Comparison of ENCODE assay signal across 20 cellular contexts in genomic region chr9:3884736-3885135, GRCh38.
DNase-seq lines count a peak whose midpoint lies in the region; ATAC-seq, FAIRE-seq and TF ChIP-seq lines count a peak whose summit lies in the region.
"Had no signal": no experiment of that assay in that cellular context is flagged by ENCODE, and none has a peak within 500 bp of the region (broad histone marks: within the 10 kb centered on the region; RNA-seq: fewer than 3 reads in every experiment).

No MANE protein-coding gene starts in this region.

- DNase-seq in D721Med (ENCODE audit: insufficient read length, low spot score) (no peak), NCI-H69 (lab: John Stamatoyannopoulos, UW) (peak; percentile 13), fibroblast of villous mesenchyme (ENCODE audit: low read depth) (peak; percentile 76), neuronal stem cell (ENCODE audit: low spot score) (peak; percentile 43), COLO829 (ENCODE audit: low spot score) (no peak), GF-D8 (lab: John Stamatoyannopoulos, UW) (no peak)
- DNase-seq: Caco-2, DND-41, NCI-H1048, NCI-H1436 treated with DMSO at 0.1 percent for 48 hours, NCI-H2081 treated with DMSO at 0.1 percent for 48 hours, RPMI8226, SIG-M5 had no signal

- no CpG with 5 or more reads among the region's 3 CpGs for WGBS in neuronal stem cell (ENCODE audit: extremely low coverage in 2 of 2, insufficient read length in 2 of 2, insufficient replicate concordance in 1 of 2), 2 donors

- H2BK120ac ChIP-seq in neuronal stem cell (ENCODE audit: low read depth, low read length): no peak overlapping the region

- H2BK5ac ChIP-seq in neuronal stem cell (ENCODE audit: low read length): no peak overlapping the region

- H3K18ac ChIP-seq in neuronal stem cell (ENCODE audit: low read length): no peak overlapping the region

- H4K8ac ChIP-seq in neuronal stem cell (ENCODE audit: low read depth, low read length): no peak overlapping the region

- no peak overlapping the region for H2AK5ac ChIP-seq in neuronal stem cell (ENCODE audit: low read depth, low read length)

- peak overlapping the region; percentile 77 for H3K27ac ChIP-seq in neuronal stem cell (replicated peaks; ENCODE audit: low read length)
- H3K27ac ChIP-seq: C4-2B, KMS-11 had no signal

- peak; percentile 71 for FAIRE-seq in D721Med (lab: Jason Lieb, UNC)
- FAIRE-seq: G401.6, GM12878, HepG2 had no signal

- ATAC-seq in GM21526 (IDR thresholded peaks at IDR 0.05; ENCODE audit: low FRiP score, unreplicated experiment) (no peak), GM21786 (IDR thresholded peaks at IDR 0.05; ENCODE audit: unreplicated experiment) (no peak)
- ATAC-seq: GM12878, HepG2 had no signal

- H3K23ac ChIP-seq in neuronal stem cell (ENCODE audit: low read depth, low read length, poor library complexity): no peak overlapping the region

- peaks cover 2 to 24% of the 10 kb centered on the region in 2 donors for H3K4me1 ChIP-seq in neuronal stem cell (ENCODE audit: control insufficient read depth in 2 of 2, insufficient read depth in 1 of 2, low read depth in 1 of 2, low read length in 2 of 2)
- H3K4me1 ChIP-seq: Caco-2 had no signal

- no peak overlapping the region for H2BK12ac ChIP-seq in neuronal stem cell (ENCODE audit: low read length)

- H3K14ac ChIP-seq in neuronal stem cell (ENCODE audit: low read length): no peak overlapping the region

- no peak overlapping the region for H2BK15ac ChIP-seq in neuronal stem cell (ENCODE audit: low read length)

- H3K9me3 ChIP-seq in neuronal stem cell (replicated peaks in 1 of 2; ENCODE audit: control insufficient read depth in 2 of 2, insufficient read depth in 1 of 2, low read depth in 1 of 2, low read length in 2 of 2): no peaks in the 10 kb centered on the region
- H3K9me3 ChIP-seq: Caco-2 had no signal

- H3K9ac ChIP-seq in neuronal stem cell (ENCODE audit: low read depth, low read length, poor library complexity): no peak overlapping the region
- H3K9ac ChIP-seq: KMS-11 had no signal

- H3K4me3 ChIP-seq in fibroblast of villous mesenchyme (ENCODE audit: low read depth, low read length): no peak overlapping the region
- H3K4me3 ChIP-seq in neuronal stem cell (ENCODE audit: low read length in 2 of 2): no peak overlapping the region
- H3K4me3 ChIP-seq: GM12878 had no signal

- no peaks in the 10 kb centered on the region for H3K79me1 ChIP-seq in neuronal stem cell (ENCODE audit: low read depth, low read length)

- no peak for TF ChIP-seq CTCF in D721Med (IDR thresholded peaks at IDR 0.05; ENCODE audit: insufficient read depth, missing control alignments)
- TF ChIP-seq CTCF in fibroblast of villous mesenchyme (IDR thresholded peaks at IDR 0.05; ENCODE audit: insufficient read depth, low read depth, low read length): no peak

- H2AFZ ChIP-seq in neuronal stem cell (ENCODE audit: low read length): no peak overlapping the region

- H3K27me3 ChIP-seq in neuronal stem cell (ENCODE audit: control insufficient read depth in 3 of 3, insufficient read depth in 3 of 3, low read depth in 1 of 3, low read length in 3 of 3): no peaks in the 10 kb centered on the region

- H3K4me2 ChIP-seq in neuronal stem cell (ENCODE audit: insufficient read depth, low read length, poor library complexity, severe bottlenecking): no peak overlapping the region
- H3K4me2 ChIP-seq: KMS-11 had no signal

- H4K91ac ChIP-seq in neuronal stem cell (ENCODE audit: low read depth, low read length, poor library complexity): no peak overlapping the region

- no peak overlapping the region for H3K4ac ChIP-seq in neuronal stem cell (ENCODE audit: low read length)

- peaks cover 0 to 1% of the 10 kb centered on the region in 2 donors for H3K36me3 ChIP-seq in neuronal stem cell (replicated peaks in 1 of 2; ENCODE audit: control insufficient read depth in 2 of 2, insufficient read depth in 2 of 2, low read length in 2 of 2)

Comparison
In these comparisons a context has a peak if more than half of its experiments do, and no peak if none do; other contexts are left out.
1. DNase-seq: peak in NCI-H69 (single experiment), fibroblast of villous mesenchyme (single experiment) and neuronal stem cell (single experiment); none in D721Med (single experiment), COLO829 (single experiment) and GF-D8 (single experiment).